In the genomic region with DNA sequence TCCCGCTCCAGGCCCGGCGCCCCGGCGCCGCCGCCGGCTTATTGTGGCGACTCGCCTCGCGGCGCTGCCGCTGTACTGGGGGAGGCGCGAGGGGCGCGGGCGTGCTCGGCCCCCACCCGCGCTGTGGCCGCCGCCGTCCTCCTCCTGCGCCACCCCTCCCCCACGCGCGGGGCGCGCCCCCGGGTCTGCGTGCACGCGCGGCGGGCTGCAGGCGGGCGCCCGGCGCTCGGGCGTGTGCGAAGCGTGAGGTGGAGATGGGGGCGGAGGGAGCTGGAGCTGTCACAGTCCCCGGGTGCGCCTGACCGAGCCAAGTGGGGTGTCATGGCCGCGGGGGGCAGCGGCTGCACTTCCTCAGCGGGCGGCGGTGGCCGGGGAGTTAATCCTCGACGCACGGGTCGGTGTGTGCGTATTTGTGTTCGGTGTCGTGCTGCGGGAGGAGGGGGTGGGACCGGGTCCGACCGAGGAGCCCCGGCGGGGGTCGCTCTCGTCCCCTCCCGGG, we compare ENCODE assay signal across 8 cellular contexts. TPM values are rescaled to one million over a fixed set of nuclear protein-coding genes. Genes with fewer than 3 reads are reported as not detected.
DNase-seq lines count a peak whose midpoint lies in the region; ATAC-seq, FAIRE-seq and TF ChIP-seq lines count a peak whose summit lies in the region.

No MANE protein-coding gene starts in this region.

- no peaks in the 10 kb centered on the region for H3K9me3 ChIP-seq in kidney (ENCODE audit: control insufficient read depth in 1 of 2, low read length in 2 of 2)

- H3K4me3 ChIP-seq in kidney (ENCODE audit: low read length in 2 of 2) = peak overlapping the region; percentile 63 to 71

- H3K9ac ChIP-seq in kidney (ENCODE audit: low read length in 2 of 2) = peak overlapping the region in 1 of 2 donors; percentile 59

- H3K27me3 Mint-ChIP-seq in activated B cell treated with CpG ODN at 0.5 μM for 24 hours = no peaks in the 10 kb centered on the region

- FAIRE-seq in kidney (lab: Jason Lieb, UNC) = no peak

- no peaks in the 10 kb centered on the region for H3K9me3 Mint-ChIP-seq in activated B cell treated with CpG ODN at 0.5 μM for 24 hours

- peaks cover 24% of the 10 kb centered on the region for H3K36me3 Mint-ChIP-seq in activated B cell treated with CpG ODN at 0.5 μM for 24 hours (ENCODE audit: low read depth)

- intact Hi-C loops in activated B cell treated with CpG ODN at 0.5 μM for 24 hours (cut with micrococcal nuclease) = loop anchor here (2.0 to 10.0 kb wide), 4 partner anchors 32 to 320 kb away; a partner anchor contains a TSS
- intact Hi-C loops in kidney (cut with DNase I) = no loop called here

- CTCF ChIA-PET in activated B cell treated with CpG ODN at 0.5 μM for 24 hours (lab: Charles Lee) = interaction anchor here (1.1 kb wide), 1 partner anchor 141 kb away, joined by 3 read pairs; no protein-coding TSS in a partner anchor

- peak; percentile 49 for ATAC-seq in HG02840 (IDR thresholded peaks at IDR 0.05; ENCODE audit: low FRiP score, unreplicated experiment)
- ATAC-seq in activated B cell treated with CpG ODN at 0.5 μM for 24 hours (ENCODE audit: low read depth) = peak; percentile 56

- H3K4me1 ChIP-seq in kidney (ENCODE audit: control insufficient read depth in 1 of 2, insufficient read depth in 1 of 2, low read depth in 1 of 2, low read length in 2 of 2) = peaks cover 14% of the 10 kb centered on the region in 2 donors

- no peak for TF ChIP-seq CTCF in activated B cell treated with CpG ODN at 0.5 μM for 24 hours (IDR thresholded peaks at IDR 0.05)
- no peak for TF ChIP-seq CTCF in kidney (IDR thresholded peaks at IDR 0.05; ENCODE audit: borderline replicate concordance, extremely low read depth, insufficient read depth)

- H3K27ac ChIP-seq in kidney (ENCODE audit: low read depth in 2 of 2, low read length in 2 of 2) = peak overlapping the region; percentile 52 to 88

- H3K4me3 Mint-ChIP-seq in activated B cell treated with CpG ODN at 0.5 μM for 24 hours = peak overlapping the region; percentile 87

- POLR2A ChIA-PET in activated B cell treated with CpG ODN at 0.5 μM for 24 hours (lab: Charles Lee) = interaction anchor here (0.5 to 1.9 kb wide), 18 partner anchors 13 to 319 kb away, joined by 3 to 8 read pairs (median 4); a partner anchor contains a TSS

- H3K27ac Mint-ChIP-seq in activated B cell treated with CpG ODN at 0.5 μM for 24 hours = peak overlapping the region; percentile 80

- H3K36me3 ChIP-seq in kidney (ENCODE audit: control insufficient read depth in 1 of 2, insufficient read depth in 2 of 2, low read length in 2 of 2) = no peaks in the 10 kb centered on the region

- DNase-seq in NCI-H82 (lab: John Stamatoyannopoulos, UW) (peak; percentile 87), NCI-H82 treated with DMSO at 0.1 percent for 48 hours (lab: John Stamatoyannopoulos, UW; ENCODE audit: unreplicated experiment) (no peak), NCI-H1930 (lab: John Stamatoyannopoulos, UW) (peak; percentile 47 to 82), activated B cell treated with CpG ODN at 0.5 μM for 24 hours (peak; percentile 97), kidney (peak; percentile 95)
- peak; percentile 86 for DNase-seq in central memory CD4-positive, alpha-beta T cell
- peak; percentile 67 to 82 (median 75) for DNase-seq in stimulated activated CD4-positive, alpha-beta T cell treated with anti-CD3 and anti-CD28 coated beads, Interleukin-12 subunit alpha, Interleukin-12 subunit beta, amount 100 ng/mL, for 48 hours (ENCODE audit: low read depth in 2 of 3, low spot score in 1 of 3)

- H3K4me1 Mint-ChIP-seq in activated B cell treated with CpG ODN at 0.5 μM for 24 hours = peaks cover 63% of the 10 kb centered on the region

RNA-seq across cellular contexts. Expression of a gene that starts 0.7 kb away (rescaled TPM):
- total RNA-seq in activated B cell treated with CpG ODN at 0.5 μM for 24 hours = 42.8 and 54.9 TPM in 2 replicates
- 48.5 TPM for total RNA-seq in kidney
- 2.8 TPM for polyA plus RNA-seq in kidney (ENCODE audit: insufficient read depth, low read depth, low replicate concordance)
